26 cellular contexts compared by ENCODE assay signal in the genomic region with DNA sequence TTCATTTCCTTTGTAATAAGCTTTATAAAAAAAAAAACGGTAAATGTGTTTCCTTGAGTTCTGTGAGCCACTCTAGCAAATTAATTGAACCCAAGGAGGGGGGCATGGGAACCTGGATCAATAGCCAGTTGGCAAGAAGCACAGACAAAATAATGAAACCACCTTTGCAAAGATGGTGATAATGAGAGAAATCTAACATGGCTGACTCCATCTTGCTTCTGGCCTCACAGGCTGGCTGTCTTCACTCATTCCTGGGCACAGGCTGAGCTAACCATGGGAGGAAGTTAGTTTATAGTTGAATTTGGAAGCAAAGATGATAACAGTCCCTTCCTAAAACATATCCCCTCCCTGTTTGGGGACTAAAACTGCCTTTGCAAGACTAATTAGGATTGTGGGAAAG.
A peak's percentile ranks its signal among the peaks of the same experiment; 100 is the strongest.
DNase-seq lines count a peak whose midpoint lies in the region; ATAC-seq, FAIRE-seq and TF ChIP-seq lines count a peak whose summit lies in the region.
"Had no signal": no experiment of that assay in that cellular context is flagged by ENCODE, and none has a peak within 500 bp of the region (broad histone marks: within the 10 kb centered on the region; RNA-seq: fewer than 3 reads in every experiment).

No MANE protein-coding gene starts in this region.

- no peak for TF ChIP-seq RAD21 in K562 (CRISPR knock-in tag; conservative IDR thresholded peaks at IDR 0.05 in 1 of 2, IDR thresholded peaks at IDR 0.05 in 1 of 2)

- H2AK5ac ChIP-seq in neuronal stem cell (ENCODE audit: low read depth, low read length): no peak overlapping the region

- 57% methylated on average over 1 of the region's 1 CpG for WGBS in K562 (ENCODE audit: insufficient coverage, low coverage, missing lambda C conversion rate)
- no CpG with 5 or more reads among the region's 1 CpG for WGBS in neuronal stem cell (ENCODE audit: extremely low coverage in 2 of 2, insufficient read length in 2 of 2, insufficient replicate concordance in 1 of 2), 2 donors
- 86% methylated on average over 1 of the region's 1 CpG; no CpG with 5 or more reads in 1 of the 2 experiments for WGBS in endodermal cell (ENCODE audit: insufficient coverage in 1 of 2, insufficient read length in 1 of 2), 2 experiments

- H3K4ac ChIP-seq in neuronal stem cell (ENCODE audit: low read length): no peak overlapping the region

- TF ChIP-seq POLR2A in K562 (conservative IDR thresholded peaks at IDR 0.05): no peak

- in situ Hi-C loops in K562 (cut with MboI): no loop called here

- H2AFZ ChIP-seq in PC-9 (no peak overlapping the region), K562 (ENCODE audit: low read depth, low read length) (peak overlapping the region; percentile 58), neuronal stem cell (ENCODE audit: low read length) (peak overlapping the region; percentile 59)

- H3K4me1 Mint-ChIP-seq in natural killer cell treated with Interleukin-12 subunit alpha and Interleukin-12 subunit beta and Interleukin-15 and Interleukin-18, amount 100 ng/mL, for 72 hours (ENCODE audit: low read depth in 2 of 2): peaks cover 12 to 15% of the 10 kb centered on the region in 2 donors
- H3K4me1 Mint-ChIP-seq in natural killer cell (peaks cover 14 to 16% of the 10 kb centered on the region in 2 donors), endodermal cell (peaks cover 10% of the 10 kb centered on the region)

- H4K91ac ChIP-seq in neuronal stem cell (ENCODE audit: low read depth, low read length, poor library complexity): no peak overlapping the region

- peaks cover 49% of the 10 kb centered on the region for H3F3A ChIP-seq in PC-9 (ENCODE audit: insufficient read depth, low read depth)

- H3K9ac ChIP-seq in K562 (ENCODE audit: insufficient read depth in 1 of 2, low read depth in 2 of 2, low read length in 2 of 2) (no peak overlapping the region), neuronal stem cell (ENCODE audit: low read depth, low read length, poor library complexity) (no peak overlapping the region), endodermal cell (ENCODE audit: extremely low read depth, low read length, poor library complexity, severe bottlenecking) (no peak overlapping the region)

- peak overlapping the region; percentile 93; the same call in 1 of the 2 replicates for H3K27ac ChIP-seq in PC-9
- H3K27ac ChIP-seq in K562 (ENCODE audit: extremely low read depth, low read depth, low read length): no peak overlapping the region
- no peak overlapping the region for H3K27ac ChIP-seq in neuronal stem cell (replicated peaks; ENCODE audit: low read length)
- no peak overlapping the region for H3K27ac ChIP-seq in endodermal cell (ENCODE audit: low read depth, low read length)
- H3K27ac ChIP-seq: 22Rv1, A549 had no signal

- no peak overlapping the region for H4K8ac ChIP-seq in neuronal stem cell (ENCODE audit: low read depth, low read length)

- H3K23ac ChIP-seq in neuronal stem cell (ENCODE audit: low read depth, low read length, poor library complexity): no peak overlapping the region

- no peaks in the 10 kb centered on the region for H3K9me3 ChIP-seq in PC-9 (ENCODE audit: insufficient read depth, low read depth)
- H3K9me3 ChIP-seq in K562 (replicated peaks; ENCODE audit: control insufficient read depth, insufficient read depth, low read depth, low read length): 0 out of 2 replicates have a peak, but pooled peaks cover 3% of the 10 kb centered on the region
- no peaks in the 10 kb centered on the region for H3K9me3 ChIP-seq in neuronal stem cell (replicated peaks in 1 of 2; ENCODE audit: control insufficient read depth in 2 of 2, insufficient read depth in 1 of 2, low read depth in 1 of 2, low read length in 2 of 2)
- peaks cover 3% of the 10 kb centered on the region for H3K9me3 ChIP-seq in endodermal cell (ENCODE audit: control insufficient read depth, low read length)

- no peak overlapping the region for H2BK15ac ChIP-seq in neuronal stem cell (ENCODE audit: low read length)

- TF ChIP-seq CTCF in natural killer cell (IDR thresholded peaks at IDR 0.05) (no peak), PC-9 (conservative IDR thresholded peaks at IDR 0.05) (no peak), K562 (IDR thresholded peaks at IDR 0.05 in 2 of 3, conservative IDR thresholded peaks at IDR 0.05 in 1 of 3; ENCODE audit: insufficient read depth in 2 of 3, low read depth in 1 of 3, low read length in 3 of 3) (no peak), endodermal cell (conservative IDR thresholded peaks at IDR 0.05) (no peak)

- H3K14ac ChIP-seq in neuronal stem cell (ENCODE audit: low read length): no peak overlapping the region

- no peak for FAIRE-seq in K562 (lab: Jason Lieb, UNC)
- FAIRE-seq: A549, G401.6, GM12892, GM18507 had no signal

- no peak overlapping the region for H3K27ac Mint-ChIP-seq in natural killer cell treated with Interleukin-12 subunit alpha and Interleukin-12 subunit beta and Interleukin-15 and Interleukin-18, amount 100 ng/mL, for 72 hours
- H3K27ac Mint-ChIP-seq in natural killer cell (no peak overlapping the region), endodermal cell (no peak overlapping the region)
- H3K27ac Mint-ChIP-seq: CD4-positive, alpha-beta memory T cell; CD8-positive, alpha-beta memory T cell had no signal

- no peaks in the 10 kb centered on the region for H3K79me1 ChIP-seq in neuronal stem cell (ENCODE audit: low read depth, low read length)

- CTCF ChIA-PET in PC-9 (lab: Charles Lee): no interaction called here
- CTCF ChIA-PET in K562 (lab: Yijun Ruan, JAX; ENCODE audit: low intra/inter-chr PET ratio): no interaction called here

- H2BK5ac ChIP-seq in neuronal stem cell (ENCODE audit: low read length): no peak overlapping the region

- H3K4me1 ChIP-seq in PC-9 (replicated peaks; ENCODE audit: insufficient read depth): peaks cover 68% of the 10 kb centered on the region
- H3K4me1 ChIP-seq in K562 (replicated peaks in 1 of 2; ENCODE audit: control insufficient read depth in 2 of 2, insufficient read depth in 2 of 2, low read length in 2 of 2): peaks cover 44 to 58% of the 10 kb centered on the region in 2 experiments
- H3K4me1 ChIP-seq in neuronal stem cell (ENCODE audit: control insufficient read depth in 2 of 2, insufficient read depth in 1 of 2, low read depth in 1 of 2, low read length in 2 of 2): peaks cover 4 to 9% of the 10 kb centered on the region in 2 donors
- peaks cover 3% of the 10 kb centered on the region for H3K4me1 ChIP-seq in endodermal cell (ENCODE audit: control insufficient read depth, insufficient read depth, low read length)

- H3K4me2 ChIP-seq in PC-9 (0 out of 2 replicates have a peak overlapping the region, but pooled peaks have one; percentile 88), K562 (ENCODE audit: insufficient read depth, low read length) (no peak overlapping the region), neuronal stem cell (ENCODE audit: insufficient read depth, low read length, poor library complexity, severe bottlenecking) (no peak overlapping the region)
- H3K4me2 ChIP-seq: A549 had no signal

- H4K20me1 ChIP-seq in PC-9 (ENCODE audit: insufficient read depth): no peaks in the 10 kb centered on the region
- H4K20me1 ChIP-seq in K562 (replicated peaks; ENCODE audit: control insufficient read depth, insufficient read depth, low read length): no peaks in the 10 kb centered on the region

- peak; percentile 16 for DNase-seq in natural killer cell treated with Interleukin-12 subunit alpha and Interleukin-12 subunit beta and Interleukin-15 and Interleukin-18, amount 100 ng/mL, for 72 hours (ENCODE audit: low spot score)
- no peak for DNase-seq in natural killer cell
- no peak for DNase-seq in PC-9
- no peak for DNase-seq in K562 (ENCODE audit: extremely low read depth in 1 of 4, low spot score in 3 of 4)
- no peak for DNase-seq in neuronal stem cell (ENCODE audit: low spot score)
- DNase-seq in activated CD4-positive, CD25-positive, alpha-beta regulatory T cell (lab: John Stamatoyannopoulos, UW): no peak
- DNase-seq in endodermal cell: no peak
- DNase-seq: AML-193; C1 segment of cervical spinal cord; CD4-positive, alpha-beta memory T cell; CD4-positive, CD25-positive, alpha-beta regulatory T cell; CD8-positive, alpha-beta memory T cell; COR-L47; DMS 273 treated with DMSO at 0.1 percent for 48 hours; DMS153; DMS53; DMS79 treated with DMSO at 0.1 percent for 48 hours; GF-D8 had no signal

- no peaks in the 10 kb centered on the region for H3K9me1 ChIP-seq in K562 (ENCODE audit: control insufficient read depth, insufficient read depth, low read length)

- no peaks in the 10 kb centered on the region for H3K9me2 ChIP-seq in PC-9 (ENCODE audit: insufficient read depth)

- no peak overlapping the region for H2BK120ac ChIP-seq in neuronal stem cell (ENCODE audit: low read depth, low read length)

- no peak for ATAC-seq in natural killer cell treated with Interleukin-12 subunit alpha and Interleukin-12 subunit beta and Interleukin-15 and Interleukin-18, amount 100 ng/mL, for 72 hours
- ATAC-seq in natural killer cell (no peak), K562 (no peak), GM21447 (IDR thresholded peaks at IDR 0.05; ENCODE audit: unreplicated experiment) (no peak)
- ATAC-seq: A549 had no signal

- intact Hi-C loops in natural killer cell (cut with micrococcal nuclease) (no loop called here), PC-9 (cut with micrococcal nuclease; ENCODE audit: unreplicated experiment) (no loop called here), K562 (cut with micrococcal nuclease) (no loop called here)

- no peak overlapping the region for H3K4me3 Mint-ChIP-seq in natural killer cell treated with Interleukin-12 subunit alpha and Interleukin-12 subunit beta and Interleukin-15 and Interleukin-18, amount 100 ng/mL, for 72 hours
- H3K4me3 Mint-ChIP-seq in natural killer cell: no peak overlapping the region
- H3K4me3 Mint-ChIP-seq in endodermal cell: no peak overlapping the region
- H3K4me3 Mint-ChIP-seq: B cell; CD14-positive monocyte; CD4-positive, alpha-beta memory T cell; CD4-positive, CD25-positive, alpha-beta regulatory T cell; CD8-positive, alpha-beta memory T cell had no signal

- H2BK12ac ChIP-seq in neuronal stem cell (ENCODE audit: low read length): no peak overlapping the region

- H3K79me2 ChIP-seq in PC-9 (ENCODE audit: low read depth): 0 out of 2 replicates have a peak, but pooled peaks cover 4% of the 10 kb centered on the region
- peaks cover 1% of the 10 kb centered on the region; the same call in 2 of the 3 replicates for H3K79me2 ChIP-seq in K562 (ENCODE audit: control insufficient read depth, insufficient read depth, low read length)

- no peak for TF ChIP-seq EP300 in K562 (IDR thresholded peaks at IDR 0.05; ENCODE audit: low read length)

- POLR2A ChIA-PET in PC-9 (lab: Charles Lee; ENCODE audit: unreplicated experiment): no interaction called here
- POLR2A ChIA-PET in K562 (lab: Yijun Ruan, JAX): interaction anchor here (0.6 to 0.7 kb wide), 2 partner anchors 41 to 753 kb away, joined by 3 read pairs; no protein-coding TSS in a partner anchor

- H3K27me3 Mint-ChIP-seq in natural killer cell treated with Interleukin-12 subunit alpha and Interleukin-12 subunit beta and Interleukin-15 and Interleukin-18, amount 100 ng/mL, for 72 hours: peaks cover 0 to 2% of the 10 kb centered on the region in 2 donors
- no peaks in the 10 kb centered on the region for H3K27me3 Mint-ChIP-seq in natural killer cell (ENCODE audit: low read depth in 2 of 2)
- no peaks in the 10 kb centered on the region for H3K27me3 Mint-ChIP-seq in endodermal cell (ENCODE audit: insufficient read depth)
- H3K27me3 Mint-ChIP-seq: CD4-positive, alpha-beta memory T cell; CD4-positive, CD25-positive, alpha-beta regulatory T cell; CD8-positive, alpha-beta memory T cell had no signal

- no TSS peak for BruUV-seq in PC-9 (replicated peaks; lab: Mats Ljungman, UMichigan)
- no TSS peak for BruUV-seq in K562 (replicated peaks; lab: Mats Ljungman, UMichigan)

- H3K9me3 Mint-ChIP-seq in natural killer cell treated with Interleukin-12 subunit alpha and Interleukin-12 subunit beta and Interleukin-15 and Interleukin-18, amount 100 ng/mL, for 72 hours: no peaks in the 10 kb centered on the region
- no peaks in the 10 kb centered on the region for H3K9me3 Mint-ChIP-seq in natural killer cell
- H3K9me3 Mint-ChIP-seq in endodermal cell: peaks cover 13% of the 10 kb centered on the region

- no peak overlapping the region for H3K18ac ChIP-seq in neuronal stem cell (ENCODE audit: low read length)

- no peaks in the 10 kb centered on the region for H3K36me3 Mint-ChIP-seq in natural killer cell treated with Interleukin-12 subunit alpha and Interleukin-12 subunit beta and Interleukin-15 and Interleukin-18, amount 100 ng/mL, for 72 hours
- H3K36me3 Mint-ChIP-seq in natural killer cell: no peaks in the 10 kb centered on the region
- H3K36me3 Mint-ChIP-seq in endodermal cell (ENCODE audit: low read depth): peaks cover 5% of the 10 kb centered on the region
- H3K36me3 Mint-ChIP-seq: CD14-positive monocyte; CD4-positive, alpha-beta memory T cell; CD4-positive, CD25-positive, alpha-beta regulatory T cell had no signal

- H3K27me3 ChIP-seq in PC-9 (ENCODE audit: insufficient read depth, low read depth) (no peaks in the 10 kb centered on the region), K562 (ENCODE audit: control insufficient read depth in 2 of 2, insufficient read depth in 2 of 2, low read length in 2 of 2) (no peaks in the 10 kb centered on the region), neuronal stem cell (ENCODE audit: control insufficient read depth in 3 of 3, insufficient read depth in 3 of 3, low read depth in 1 of 3, low read length in 3 of 3) (peaks cover 0 to 2% (median 0%) of the 10 kb centered on the region in 3 experiments), endodermal cell (ENCODE audit: control insufficient read depth, insufficient read depth, low read length, poor library complexity, severe bottlenecking) (no peaks in the 10 kb centered on the region)

- no peak overlapping the region for H3K4me3 ChIP-seq in PC-9
- no peak overlapping the region for H3K4me3 ChIP-seq in K562
- no peak overlapping the region for H3K4me3 ChIP-seq in neuronal stem cell (ENCODE audit: low read length in 2 of 2)
- no peak overlapping the region for H3K4me3 ChIP-seq in endodermal cell (ENCODE audit: low read length)
- H3K4me3 ChIP-seq: A549 had no signal

- H3K36me3 ChIP-seq in PC-9 (ENCODE audit: low read depth): no peaks in the 10 kb centered on the region
- H3K36me3 ChIP-seq in K562 (ENCODE audit: control insufficient read depth, insufficient read depth, low read length): no peaks in the 10 kb centered on the region
- no peaks in the 10 kb centered on the region for H3K36me3 ChIP-seq in neuronal stem cell (replicated peaks in 1 of 2; ENCODE audit: control insufficient read depth in 2 of 2, insufficient read depth in 2 of 2, low read length in 2 of 2)
- H3K36me3 ChIP-seq in endodermal cell (ENCODE audit: control insufficient read depth, insufficient read depth, low read length): no peaks in the 10 kb centered on the region
